15 cellular contexts compared by ENCODE assay signal in the genomic region with DNA sequence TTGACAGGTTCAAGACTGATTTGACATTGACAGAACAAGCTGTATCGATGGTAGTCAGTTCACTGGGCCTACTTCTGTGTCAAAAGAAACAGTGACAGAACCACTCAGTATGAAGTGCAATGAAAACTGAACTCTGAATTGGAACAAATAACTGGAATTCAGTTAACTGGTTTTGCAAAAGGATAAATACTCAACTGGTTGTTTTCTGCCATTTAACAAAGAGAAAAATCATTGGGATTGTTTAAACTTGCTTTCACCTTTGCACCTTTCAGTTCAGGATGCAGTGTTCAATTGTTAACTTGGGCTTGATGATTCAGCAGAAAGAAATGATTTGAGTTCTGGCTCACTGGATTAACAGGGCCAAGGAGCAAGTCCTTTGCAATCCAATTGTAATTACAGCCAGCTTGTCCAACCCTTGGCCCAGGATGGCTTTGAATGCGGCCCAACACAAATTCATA. TPM values are rescaled to one million over a fixed set of nuclear protein-coding genes. Genes with fewer than 3 reads are reported as not detected.
DNase-seq lines count a peak whose midpoint lies in the region; ATAC-seq, FAIRE-seq and TF ChIP-seq lines count a peak whose summit lies in the region.
"Had no signal": no experiment of that assay in that cellular context is flagged by ENCODE, and none has a peak within 500 bp of the region (broad histone marks: within the 10 kb centered on the region; RNA-seq: fewer than 3 reads in every experiment).

No MANE protein-coding gene starts in this region.

- H2AFZ ChIP-seq in fibroblast of lung (ENCODE audit: low read length), result no peak overlapping the region

- TF ChIP-seq CTCF in A549 (IDR thresholded peaks at IDR 0.05), result no peak
- no peak for TF ChIP-seq CTCF in VCaP (conservative IDR thresholded peaks at IDR 0.05)
- no peak for TF ChIP-seq CTCF in fibroblast of lung (conservative IDR thresholded peaks at IDR 0.05 in 1 of 2, IDR thresholded peaks at IDR 0.05 in 1 of 2; ENCODE audit: low read depth in 1 of 2, low read length in 2 of 2)
- TF ChIP-seq CTCF in mucosa of descending colon (IDR thresholded peaks at IDR 0.05), result no peak

- H3K4me2 ChIP-seq in A549 (peak overlapping the region; percentile 55), fibroblast of lung (ENCODE audit: extremely low read depth, insufficient read depth, low read length) (no peak overlapping the region)

- ATAC-seq in A549, result no peak
- ATAC-seq in mucosa of descending colon, result peak; percentile 65
- ATAC-seq: Right ventricle myocardium inferior had no signal

- FAIRE-seq in A549 (lab: Jason Lieb, UNC), result no peak

- WGBS in A549 (ENCODE audit: missing lambda C conversion rate), result 61% methylated on average over 2 of the region's 2 CpGs

- H3K36me3 ChIP-seq in fibroblast of lung (ENCODE audit: control insufficient read depth, insufficient read depth, low read length) (no peaks in the 10 kb centered on the region), mucosa of descending colon (ENCODE audit: low read depth) (no peaks in the 10 kb centered on the region)
- H3K36me3 ChIP-seq: tibial nerve had no signal

- CTCF ChIA-PET in A549 (lab: Yijun Ruan, JAX), result interaction anchor here (0.9 to 1.7 kb wide), 3 partner anchors 11 to 210 kb away, joined by 3 to 8 read pairs (median 5); no protein-coding TSS in a partner anchor

- no peak overlapping the region for H3K4me3 ChIP-seq in A549
- no peak overlapping the region for H3K4me3 ChIP-seq in fibroblast of lung (replicated peaks in 1 of 4; ENCODE audit: control extremely low read depth in 1 of 4, insufficient read depth in 1 of 4, low read depth in 3 of 4, low read length in 4 of 4)
- H3K4me3 ChIP-seq in mucosa of descending colon, result no peak overlapping the region
- H3K4me3 ChIP-seq: tibial nerve had no signal

- H3K79me2 ChIP-seq in fibroblast of lung (ENCODE audit: control insufficient read depth, insufficient read depth, low read length), result no peaks in the 10 kb centered on the region

- peak overlapping the region; percentile 65 to 78 for H3K27ac ChIP-seq in A549
- H3K27ac ChIP-seq in VCaP, result peak overlapping the region; percentile 58
- no peak overlapping the region for H3K27ac ChIP-seq in fibroblast of lung (ENCODE audit: insufficient read depth, low read length)

- POLR2A ChIA-PET in A549 (lab: Yijun Ruan, JAX), result no interaction called here

- DNase-seq in A549 (ENCODE audit: low read depth in 1 of 2, low spot score in 1 of 2) (peak in 1 of 2 experiments; percentile 37), fibroblast of lung (ENCODE audit: low read depth in 2 of 2) (peak; percentile 9 to 31), mucosa of descending colon (peak in 1 of 3 donors; percentile 57), NCI-H146 treated with DMSO at 0.1 percent for 48 hours (lab: John Stamatoyannopoulos, UW; ENCODE audit: unreplicated experiment) (no peak), NCI-H226 (no peak)
- DNase-seq in stimulated activated CD4-positive, alpha-beta T cell treated with anti-CD3 and anti-CD28 coated beads, Interleukin-1b, Interleukin-23, amount 100 ng/mL, for 48 hours, result no peak
- no peak for DNase-seq in activated effector memory CD4-positive, alpha-beta T cell treated with Interleukin-2 at 50 U/mL for 16 hours
- DNase-seq: 8988T; activated CD4-positive, alpha-beta T cell treated with anti-CD3 and anti-CD28 coated beads, Interleukin-2, amount 50 U/mL, for 48 hours; COR-L47; NCI-H1694 treated with DMSO at 0.1 percent for 48 hours; nephron progenitor cell had no signal

- no peak for TF ChIP-seq RAD21 in A549 (conservative IDR thresholded peaks at IDR 0.05 in 1 of 2, IDR thresholded peaks at IDR 0.05 in 1 of 2)

- intact Hi-C loops in mucosa of descending colon (cut with DNase I, micrococcal nuclease), result no loop called here

- TF ChIP-seq EP300 in A549 (IDR thresholded peaks at IDR 0.05), result no peak

- H3K27me3 ChIP-seq in fibroblast of lung (ENCODE audit: control insufficient read depth, insufficient read depth, low read length), result no peaks in the 10 kb centered on the region
- H3K27me3 ChIP-seq: tibial nerve had no signal

- no peaks in the 10 kb centered on the region for H4K20me1 ChIP-seq in fibroblast of lung (ENCODE audit: control insufficient read depth, extremely low read depth, insufficient read depth, low read length)

- H3K4me1 ChIP-seq in A549 (peaks cover 41% of the 10 kb centered on the region), fibroblast of lung (ENCODE audit: control insufficient read depth, extremely low read depth, insufficient read depth, low read length) (peaks cover 2% of the 10 kb centered on the region), mucosa of descending colon (ENCODE audit: low read depth) (peaks cover 13% of the 10 kb centered on the region)

- no peak for TF ChIP-seq POLR2A in A549 (IDR thresholded peaks at IDR 0.05; ENCODE audit: low read length)

- H3K9me3 ChIP-seq in A549 (no peaks in the 10 kb centered on the region), fibroblast of lung (ENCODE audit: control insufficient read depth, insufficient read depth, low read depth, low read length) (no peaks in the 10 kb centered on the region), mucosa of descending colon (no peaks in the 10 kb centered on the region)
- H3K9me3 ChIP-seq: tibial nerve had no signal

- no peak overlapping the region for H3K9ac ChIP-seq in fibroblast of lung (ENCODE audit: insufficient read depth, low read length)

TF ChIP-seq in A549, 52 proteins besides CTCF, POLR2A, EP300 and RAD21:
- TF ChIP-seq MAFK (IDR thresholded peaks at IDR 0.05; ENCODE audit: partially characterized antibody), result peak; percentile 92
- TF ChIP-seq MYC (IDR thresholded peaks at IDR 0.05; ENCODE audit: borderline replicate concordance, low read length), result no peak

RNA-seq across cellular contexts. Expression of a gene that starts 4.9 kb away (rescaled TPM):
- polyA plus RNA-seq in A549 (2011; rRNA removed) (17.8 and 23.7 TPM in 2 replicates), A549 (2017; fragmentation: RNase III; extraction: RNeasy Plus Mini Kit Qiagen cat#74134 plus additional on column Dnase treatment) (13.4 to 17.6 TPM (median 16.5 TPM) in 3 replicates), fibroblast of lung (19.1 and 24.4 TPM in 2 replicates)
- polyA plus RNA-seq in A549 (2012; cell fraction: cytosol; rRNA removed), result 12.0 and 12.6 TPM in 2 replicates
- polyA plus RNA-seq in A549 (2012; cell fraction: nucleus; rRNA removed), result 16.0 and 19.0 TPM in 2 replicates
- 26.1 and 30.0 TPM in 2 replicates for polyA minus RNA-seq in A549 (2011; rRNA and poly(A)+ RNA removed)
- total RNA-seq in fibroblast of lung (18.0 and 24.9 TPM in 2 replicates), mucosa of descending colon (10 to 100 TPM; 22.6 to 32.5 (median 26.6) TPM)
- polyA plus RNA-seq in fibroblast of lung (2012), result 13.7 and 18.6 TPM in 2 replicates
- 12.3 and 24.7 TPM in 2 replicates for polyA minus RNA-seq in fibroblast of lung (ENCODE audit: low replicate concordance)

RNA-seq across cellular contexts. Expression of a gene that starts 5.1 kb away (rescaled TPM):
- polyA plus RNA-seq in A549 (2011; rRNA removed), result 51.0 and 69.0 TPM in 2 replicates
- 28.4 and 29.5 TPM in 2 replicates for polyA plus RNA-seq in A549 (2012; cell fraction: cytosol; rRNA removed)
- polyA plus RNA-seq in A549 (2012; cell fraction: nucleus; rRNA removed), result 23.1 and 32.1 TPM in 2 replicates
- polyA plus RNA-seq in A549 (2017; fragmentation: RNase III; extraction: RNeasy Plus Mini Kit Qiagen cat#74134 plus additional on column Dnase treatment), result 24.3 to 26.5 TPM (median 26.3 TPM) in 3 replicates
- polyA minus RNA-seq in A549 (2011; rRNA and poly(A)+ RNA removed), result 45.8 and 68.3 TPM in 2 replicates
- 16.4 and 20.6 TPM in 2 replicates for total RNA-seq in fibroblast of lung
- 16.0 and 17.7 TPM in 2 replicates for polyA plus RNA-seq in fibroblast of lung
- 9.8 and 13.6 TPM in 2 replicates for polyA plus RNA-seq in fibroblast of lung (2012)
- polyA minus RNA-seq in fibroblast of lung (ENCODE audit: low replicate concordance), result 4.1 and 7.7 TPM in 2 replicates
- 10 to 100 TPM; 15.0 to 24.2 (median 19.4) TPM for total RNA-seq in mucosa of descending colon

Comparison
In these comparisons a context has a peak if more than half of its experiments do, and no peak if none do; other contexts are left out.
1. DNase-seq: peak in fibroblast of lung (2 of 2); none in NCI-H146 treated with DMSO at 0.1 percent for 48 hours (single experiment), NCI-H226 (single experiment), stimulated activated CD4-positive, alpha-beta T cell treated with anti-CD3 and anti-CD28 coated beads, Interleukin-1b, Interleukin-23, amount 100 ng/mL, for 48 hours (single experiment) and activated effector memory CD4-positive, alpha-beta T cell treated with Interleukin-2 at 50 U/mL for 16 hours (single experiment).